ENCODE assay signal across 28 cellular contexts in genomic region chr3:60531759-60532158, GRCh38.
"Had no signal": no experiment of that assay in that cellular context is flagged by ENCODE, and none has a peak within 500 bp of the region (broad histone marks: within the 10 kb centered on the region; RNA-seq: fewer than 3 reads in every experiment).

No MANE protein-coding gene starts in this region.

- H3K4me1 ChIP-seq: colonic mucosa, esophagus muscularis mucosa, esophagus squamous epithelium, foreskin keratinocyte, gastrocnemius medialis, gastroesophageal sphincter, heart left ventricle, heart right ventricle had no signal

- H3K9me3 ChIP-seq: colonic mucosa, esophagus muscularis mucosa, esophagus squamous epithelium, gastrocnemius medialis, gastroesophageal sphincter, heart left ventricle, heart right ventricle had no signal

- ATAC-seq: effector memory CD8-positive, alpha-beta T cell; esophagus mucosa; foreskin keratinocyte; gastrocnemius medialis; gastroesophageal sphincter; heart left ventricle; heart right ventricle had no signal

- H3K36me3 ChIP-seq: colonic mucosa, esophagus muscularis mucosa, esophagus squamous epithelium, gastrocnemius medialis, gastroesophageal sphincter, heart left ventricle, heart right ventricle had no signal

- H3K27me3 ChIP-seq: colonic mucosa, dorsolateral prefrontal cortex, esophagus muscularis mucosa, esophagus squamous epithelium, foreskin keratinocyte, gastrocnemius medialis, gastroesophageal sphincter, heart left ventricle, heart right ventricle had no signal

- H3K4me3 ChIP-seq: colonic mucosa, coronary artery, dorsolateral prefrontal cortex, esophagus muscularis mucosa, esophagus squamous epithelium, gastrocnemius medialis, gastroesophageal sphincter, heart left ventricle, heart right ventricle had no signal

- FAIRE-seq: colon, endometrium, endothelial cell of umbilical vein, frontal cortex had no signal

- H3K27ac ChIP-seq: colonic mucosa, coronary artery, dorsolateral prefrontal cortex, epithelial cell of prostate, esophagus muscularis mucosa, esophagus squamous epithelium, foreskin keratinocyte, gastrocnemius medialis, gastroesophageal sphincter, heart left ventricle, heart right ventricle had no signal

- DNase-seq: colonic mucosa; cortex of kidney; dermis blood vessel endothelial cell; dorsolateral prefrontal cortex; effector CD4-positive, alpha-beta T cell; effector CD8-positive, alpha-beta T cell; effector memory CD4-positive, alpha-beta T cell; effector memory CD8-positive, alpha-beta T cell; endodermal cell; erythroblast; esophagus squamous epithelium; foreskin fibroblast; foreskin keratinocyte; foreskin melanocyte; gastrocnemius medialis; glutamatergic neuron; head of caudate nucleus; heart left ventricle; heart right ventricle had no signal
